10 cellular contexts compared by ENCODE assay signal in genomic region chr7:5417106-5418071, GRCh38. TPM values are rescaled to one million over a fixed set of nuclear protein-coding genes. Genes with fewer than 3 reads are reported as not detected.
DNase-seq lines count a peak whose midpoint lies in the region; ATAC-seq, FAIRE-seq and TF ChIP-seq lines count a peak whose summit lies in the region.
"Had no signal": no experiment of that assay in that cellular context is flagged by ENCODE, and none has a peak within 500 bp of the region (broad histone marks: within the 10 kb centered on the region; RNA-seq: fewer than 3 reads in every experiment).

No MANE protein-coding gene starts in this region.

- H4K20me1 ChIP-seq in GM23248 (ENCODE audit: insufficient read depth) = no peaks in the 10 kb centered on the region
- peaks cover 8% of the 10 kb centered on the region for H4K20me1 ChIP-seq in keratinocyte (ENCODE audit: control insufficient read depth, extremely low read depth, insufficient read depth, low read length)

- H3K9me1 ChIP-seq in keratinocyte (ENCODE audit: control insufficient read depth, extremely low read depth, insufficient read depth, low read length) = no peaks in the 10 kb centered on the region

- DNase-seq in GM23248 = peak; percentile 70
- DNase-seq in adipocyte (ENCODE audit: low read depth) = peak; percentile 70
- DNase-seq in keratinocyte (ENCODE audit: low read depth, low spot score) = no peak
- DNase-seq in GM12892 (ENCODE audit: insufficient read length) = no peak
- no peak for DNase-seq in D341Med (ENCODE audit: low spot score)
- DNase-seq in WERI-Rb-1 = no peak
- DNase-seq: testis had no signal

- no peak for FAIRE-seq in keratinocyte (lab: Jason Lieb, UNC)
- FAIRE-seq in GM12892 (lab: Jason Lieb, UNC) = no peak

- WGBS in GM23248 (ENCODE audit: low coverage in 1 of 2, low lambda C conversion rate in 2 of 2, missing lambda C conversion rate in 2 of 2), 2 experiments = 45 to 47% methylated on average over 15 of the region's 15 CpGs

- H3K9ac ChIP-seq in GM23248 (peak overlapping the region; percentile 97), adipocyte (ENCODE audit: low read length) (peak overlapping the region; percentile 100), keratinocyte (ENCODE audit: control insufficient read depth, extremely low read depth, insufficient read depth, low read length) (peak overlapping the region; percentile 98), skeletal muscle satellite cell (ENCODE audit: low read depth, low read length) (no peak overlapping the region)
- H3K9ac ChIP-seq: KMS-11 had no signal

- H3K9me3 ChIP-seq in GM23248 (ENCODE audit: low read depth) (no peaks in the 10 kb centered on the region), adipocyte (ENCODE audit: control insufficient read depth, low read length) (no peaks in the 10 kb centered on the region), keratinocyte (ENCODE audit: control insufficient read depth, low read depth, low read length) (no peaks in the 10 kb centered on the region), skeletal muscle satellite cell (replicated peaks; ENCODE audit: low read length) (no peaks in the 10 kb centered on the region), WERI-Rb-1 (ENCODE audit: severe bottlenecking) (no peaks in the 10 kb centered on the region)
- H3K9me3 ChIP-seq: testis had no signal

- H3K9me2 ChIP-seq in GM23248 (ENCODE audit: insufficient read depth) = no peaks in the 10 kb centered on the region

- in situ Hi-C loops in GM23248 (cut with MboI) = no loop called here

- H3K79me2 ChIP-seq in GM23248 (ENCODE audit: insufficient read depth) = peaks cover 98% of the 10 kb centered on the region
- H3K79me2 ChIP-seq in keratinocyte (ENCODE audit: control insufficient read depth, insufficient read depth, low read length) = peaks cover 77% of the 10 kb centered on the region

- TF ChIP-seq CTCF in keratinocyte (optimal IDR thresholded peaks at IDR 0.05 in 1 of 3, IDR thresholded peaks at IDR 0.05 in 1 of 3, conservative IDR thresholded peaks at IDR 0.05 in 1 of 3; ENCODE audit: extremely low read depth in 1 of 3, insufficient read depth in 2 of 3, low read length in 3 of 3) (no peak), WERI-Rb-1 (IDR thresholded peaks at IDR 0.05; ENCODE audit: low read depth, low read length) (no peak)

- no peak for TF ChIP-seq POLR2A in GM12892 (IDR thresholded peaks at IDR 0.05; ENCODE audit: low read depth, low read length)

- peak overlapping the region; percentile 96 for H3K27ac ChIP-seq in GM23248
- peak overlapping the region; percentile 96 for H3K27ac ChIP-seq in keratinocyte (ENCODE audit: control insufficient read depth, insufficient read depth, low read length)
- no peak overlapping the region for H3K27ac ChIP-seq in WERI-Rb-1
- H3K27ac ChIP-seq: KMS-11 had no signal

- H2AFZ ChIP-seq in GM23248 (no peak overlapping the region), keratinocyte (ENCODE audit: control insufficient read depth, low read length) (no peak overlapping the region)

- peak overlapping the region; percentile 93 for H3K4me2 ChIP-seq in GM23248 (ENCODE audit: unreplicated experiment)
- peak overlapping the region; percentile 98 for H3K4me2 ChIP-seq in keratinocyte (ENCODE audit: control insufficient read depth, extremely low read depth, insufficient read depth, low read depth, low read length)
- peak overlapping the region; percentile 2 for H3K4me2 ChIP-seq in skeletal muscle satellite cell (ENCODE audit: low read length)
- H3K4me2 ChIP-seq: KMS-11 had no signal

- H3K27me3 ChIP-seq in GM23248 (replicated peaks; ENCODE audit: insufficient read depth) = no peaks in the 10 kb centered on the region
- no peaks in the 10 kb centered on the region for H3K27me3 ChIP-seq in adipocyte (replicated peaks; ENCODE audit: control insufficient read depth, insufficient read depth, low read length)
- H3K27me3 ChIP-seq in keratinocyte (ENCODE audit: control insufficient read depth, extremely low read depth, insufficient read depth, low read length) = no peaks in the 10 kb centered on the region
- H3K27me3 ChIP-seq in skeletal muscle satellite cell (ENCODE audit: control insufficient read depth, insufficient read depth, low read length) = no peaks in the 10 kb centered on the region
- H3K27me3 ChIP-seq in WERI-Rb-1 (ENCODE audit: insufficient read depth, low read depth, severe bottlenecking) = peaks cover 38% of the 10 kb centered on the region
- H3K27me3 ChIP-seq: testis had no signal

- dilution Hi-C loops in keratinocyte (cut with MboI; ENCODE audit: extremely low pct_ligation_motif_present, low sequenced_read_pairs) = no loop called here

- peaks cover 12% of the 10 kb centered on the region for H3K4me1 ChIP-seq in GM23248 (ENCODE audit: insufficient read depth)
- peaks cover 19% of the 10 kb centered on the region for H3K4me1 ChIP-seq in adipocyte (ENCODE audit: control insufficient read depth, insufficient read depth, low read length)
- H3K4me1 ChIP-seq in keratinocyte (ENCODE audit: control insufficient read depth, extremely low read depth, insufficient read depth, low read length) = peaks cover 22% of the 10 kb centered on the region
- peaks cover 21% of the 10 kb centered on the region for H3K4me1 ChIP-seq in skeletal muscle satellite cell (ENCODE audit: control insufficient read depth, insufficient read depth, low read length)

- no peaks in the 10 kb centered on the region for H3K36me3 ChIP-seq in GM23248 (ENCODE audit: low read depth)
- no peaks in the 10 kb centered on the region for H3K36me3 ChIP-seq in adipocyte (ENCODE audit: control insufficient read depth, insufficient read depth, low read length, severe bottlenecking)
- peaks cover 2 to 13% of the 10 kb centered on the region in 2 experiments for H3K36me3 ChIP-seq in keratinocyte (ENCODE audit: control insufficient read depth in 2 of 2, extremely low read depth in 1 of 2, insufficient read depth in 2 of 2, low read length in 2 of 2)
- peaks cover 6% of the 10 kb centered on the region for H3K36me3 ChIP-seq in skeletal muscle satellite cell (ENCODE audit: insufficient read depth, low read length)
- no peaks in the 10 kb centered on the region for H3K36me3 ChIP-seq in WERI-Rb-1

- ATAC-seq in HG02852 (IDR thresholded peaks at IDR 0.05; ENCODE audit: unreplicated experiment) = no peak

- H3K4me3 ChIP-seq in GM23248 (peak overlapping the region; percentile 95), adipocyte (ENCODE audit: low read length) (peak overlapping the region; percentile 97), keratinocyte (ENCODE audit: control insufficient read depth in 2 of 3, extremely low read depth in 1 of 3, insufficient read depth in 2 of 3, low read depth in 1 of 3, low read length in 3 of 3) (peak overlapping the region in 1 of 3 experiments; percentile 92), skeletal muscle satellite cell (ENCODE audit: low read length) (no peak overlapping the region), WERI-Rb-1 (ENCODE audit: low read depth, low read length) (no peak overlapping the region)

- peaks cover 7% of the 10 kb centered on the region for H3F3A ChIP-seq in GM23248 (ENCODE audit: insufficient read depth)

RNA-seq across cellular contexts. Expression of gene TNRC18, which starts 6.2 kb away (rescaled TPM):
- 47.4 and 51.8 TPM in 2 replicates for total RNA-seq in GM23248 (2014; rRNA removed; shearing (Covaris generic))
- 3.7 and 4.8 TPM in 2 replicates for polyA plus RNA-seq in GM23248 (2016; fragmentation: Nextera tagmentation; extraction: Ambion mirVana)
- 9.3 to 25.7 TPM (median 13.2 TPM) in 3 replicates for polyA plus RNA-seq in keratinocyte
- 18.5 TPM for polyA plus RNA-seq in keratinocyte (2011; ENCODE audit: low read depth)
- polyA plus RNA-seq in keratinocyte (2011; cell fraction: cytosol; rRNA removed) = 7.1 and 13.8 TPM in 2 replicates
- 62.2 and 62.8 TPM in 2 replicates for polyA plus RNA-seq in keratinocyte (2011; cell fraction: nucleus; rRNA removed)
- polyA plus RNA-seq in keratinocyte (2012; ENCODE audit: low replicate concordance) = 15.0 and 64.6 TPM in 2 replicates
- 29.6 to 131 TPM (median 30.0 TPM) in 3 replicates for polyA minus RNA-seq in keratinocyte
- 74.2 TPM for polyA minus RNA-seq in keratinocyte (2011; cell fraction: cytosol; rRNA and poly(A)+ RNA removed)
- 86.9 and 115 TPM in 2 replicates for polyA minus RNA-seq in keratinocyte (2011; cell fraction: nucleus; rRNA and poly(A)+ RNA removed)
- total RNA-seq in skeletal muscle satellite cell (2012; rRNA removed) = 40.8 and 49.7 TPM in 2 replicates
- polyA plus RNA-seq in GM12892 (2012; ENCODE audit: missing spikeins) = 8.6 TPM

Comparison
In these comparisons a context has a peak if more than half of its experiments do, and no peak if none do; other contexts are left out.
1. DNase-seq: peak in GM23248 (single experiment) and adipocyte (single experiment); none in keratinocyte (single experiment), GM12892 (single experiment), D341Med (single experiment) and WERI-Rb-1 (single experiment).
2. H3K4me2 ChIP-seq: peak in every context shown above with its lines; median percentile 98 in keratinocyte; 93 in GM23248; 2 in skeletal muscle satellite cell.
3. H3K4me3 ChIP-seq: peak in GM23248 (single experiment) and adipocyte (single experiment); none in skeletal muscle satellite cell (single experiment) and WERI-Rb-1 (single experiment).